11 cellular contexts compared by ENCODE assay signal in genomic region chr14:32897724-32898064, GRCh38.
DNase-seq lines count a peak whose midpoint lies in the region; ATAC-seq and TF ChIP-seq lines count a peak whose summit lies in the region.
"Had no signal": no experiment of that assay in that cellular context is flagged by ENCODE, and none has a peak within 500 bp of the region (broad histone marks: within the 10 kb centered on the region; RNA-seq: fewer than 3 reads in every experiment).

No MANE protein-coding gene starts in this region.

- DNase-seq in NCI-H2227 (lab: John Stamatoyannopoulos, UW; ENCODE audit: unreplicated experiment) (peak; percentile 34), NCI-H2227 treated with DMSO at 0.1 percent for 48 hours (lab: John Stamatoyannopoulos, UW) (no peak), astrocyte of the cerebellum (ENCODE audit: low read depth) (no peak), ecto neural progenitor cell (ENCODE audit: low spot score) (no peak), NCI-H524 (lab: John Stamatoyannopoulos, UW) (no peak)
- DNase-seq in stimulated activated naive B cell treated with anti-CD40 and anti-IgM and Interleukin-4, amounts not matched to agents 10 μg/mL and 1 μg/mL and 100 μg/mL, for 72 hours = no peak

- H3K4me3 Mint-ChIP-seq in stimulated activated naive B cell treated with anti-CD40 and anti-IgM and Interleukin-4, amounts not matched to agents 10 μg/mL and 1 μg/mL and 100 μg/mL, for 72 hours = no peak overlapping the region

- H3K9ac ChIP-seq in subcutaneous abdominal adipose tissue (ENCODE audit: low read length in 5 of 5) = peak overlapping the region; percentile 29 to 89 (median 74)

- peak overlapping the region; percentile 10 for H3K27ac ChIP-seq in layer of hippocampus (ENCODE audit: low read depth, low read length)
- H3K27ac ChIP-seq in subcutaneous abdominal adipose tissue (ENCODE audit: low read depth, low read length) = peak overlapping the region; percentile 96
- H3K27ac ChIP-seq: 22Rv1, neutrophil, SK-N-MC had no signal

- in situ Hi-C loops in astrocyte of the cerebellum (cut with HindIII; ENCODE audit: low sequenced_read_pairs) = no loop called here

- no peaks in the 10 kb centered on the region for H3K36me3 ChIP-seq in subcutaneous abdominal adipose tissue (ENCODE audit: control insufficient read depth in 5 of 5, insufficient read depth in 5 of 5, low read length in 5 of 5)
- H3K36me3 ChIP-seq: neutrophil had no signal

- peaks cover 0 to 3% of the 10 kb centered on the region in 2 donors for H3K4me1 Mint-ChIP-seq in stimulated activated naive B cell treated with anti-CD40 and anti-IgM and Interleukin-4, amounts not matched to agents 10 μg/mL and 1 μg/mL and 100 μg/mL, for 72 hours

- peaks cover 0 to 10% (median 5%) of the 10 kb centered on the region in 5 donors for H3K4me1 ChIP-seq in subcutaneous abdominal adipose tissue (ENCODE audit: control insufficient read depth in 5 of 5, insufficient read depth in 5 of 5, low read length in 5 of 5)

- no peaks in the 10 kb centered on the region for H3K9me3 Mint-ChIP-seq in stimulated activated naive B cell treated with anti-CD40 and anti-IgM and Interleukin-4, amounts not matched to agents 10 μg/mL and 1 μg/mL and 100 μg/mL, for 72 hours

- H3K9me3 ChIP-seq in subcutaneous abdominal adipose tissue (ENCODE audit: control insufficient read depth in 5 of 5, low read length in 5 of 5) = no peaks in the 10 kb centered on the region
- H3K9me3 ChIP-seq: neutrophil had no signal

- H3K27ac Mint-ChIP-seq in stimulated activated naive B cell treated with anti-CD40 and anti-IgM and Interleukin-4, amounts not matched to agents 10 μg/mL and 1 μg/mL and 100 μg/mL, for 72 hours = no peak overlapping the region

- ATAC-seq in stimulated activated naive B cell treated with anti-CD40 and anti-IgM and Interleukin-4, amounts not matched to agents 10 μg/mL and 1 μg/mL and 100 μg/mL, for 72 hours (replicated peaks) = no peak

- no peak for TF ChIP-seq CTCF in astrocyte of the cerebellum (IDR thresholded peaks at IDR 0.05; ENCODE audit: low read depth, low read length, missing control alignments)

- H3K4me3 ChIP-seq in astrocyte of the cerebellum (ENCODE audit: low read depth, low read length) (peak overlapping the region; percentile 34), subcutaneous abdominal adipose tissue (ENCODE audit: low read depth in 1 of 5, low read length in 5 of 5) (peak overlapping the region; percentile 67 to 86 (median 75))

- H3K27me3 Mint-ChIP-seq in stimulated activated naive B cell treated with anti-CD40 and anti-IgM and Interleukin-4, amounts not matched to agents 10 μg/mL and 1 μg/mL and 100 μg/mL, for 72 hours = no peaks in the 10 kb centered on the region

- no peaks in the 10 kb centered on the region for H3K27me3 ChIP-seq in layer of hippocampus (ENCODE audit: control insufficient read depth, insufficient read depth, low read length)
- H3K27me3 ChIP-seq in subcutaneous abdominal adipose tissue (ENCODE audit: control insufficient read depth in 5 of 5, insufficient read depth in 4 of 5, low read length in 5 of 5) = no peaks in the 10 kb centered on the region
- H3K27me3 ChIP-seq: neutrophil had no signal

- no peaks in the 10 kb centered on the region for H3K36me3 Mint-ChIP-seq in stimulated activated naive B cell treated with anti-CD40 and anti-IgM and Interleukin-4, amounts not matched to agents 10 μg/mL and 1 μg/mL and 100 μg/mL, for 72 hours
